ENCODE assay signal across 24 cellular contexts in the genomic region with DNA sequence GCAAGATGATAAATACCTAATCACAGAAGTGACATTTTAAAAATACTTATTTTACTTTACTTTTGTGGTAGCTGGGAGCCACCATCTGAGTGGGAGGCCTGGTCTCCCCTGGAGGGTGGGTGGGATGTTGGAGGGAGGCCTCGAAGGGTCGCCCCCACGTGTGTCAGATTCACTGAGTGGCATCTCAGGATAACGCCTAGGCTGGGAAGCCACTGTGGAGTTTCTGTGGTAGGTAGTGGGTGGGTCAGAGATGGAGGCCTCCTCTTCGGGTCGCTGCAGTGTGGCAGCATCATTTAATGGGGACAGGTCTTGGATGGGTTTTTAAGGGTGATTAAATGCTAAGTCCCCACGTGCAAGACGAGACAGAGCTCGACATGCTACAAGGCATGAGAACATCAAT.
"Had no signal": no experiment of that assay in that cellular context is flagged by ENCODE, and none has a peak within 500 bp of the region (broad histone marks: within the 10 kb centered on the region; RNA-seq: fewer than 3 reads in every experiment).

No MANE protein-coding gene starts in this region.

- H3K4me3 Mint-ChIP-seq: activated naive CD8-positive, alpha-beta T cell; activated T-helper 1 cell treated with anti-CD3 and anti-CD28 coated beads, Interleukin-12 subunit alpha, Interleukin-12 subunit beta, Interleukin-2, Interleukin-4 antibody, amounts not matched to agents 30 ng/mL and 10 ng/mL and 1 ng/mL, durations not matched to agents 14 hours and 24 hours and 36 hours; brain; nephron progenitor cell had no signal

- H3K9me3 ChIP-seq: ascending aorta, mucosa of descending colon, ovary, right lobe of liver, testis, transverse colon had no signal

- H3K4me1 Mint-ChIP-seq: brain, nephron progenitor cell had no signal

- H3K27ac Mint-ChIP-seq: activated naive CD8-positive, alpha-beta T cell; activated T-helper 1 cell treated with anti-CD3 and anti-CD28 coated beads, Interleukin-12 subunit alpha, Interleukin-12 subunit beta, Interleukin-2, Interleukin-4 antibody, amounts not matched to agents 30 ng/mL and 10 ng/mL and 1 ng/mL, durations not matched to agents 14 hours and 24 hours and 36 hours; brain; nephron progenitor cell; progenitor cell of endocrine pancreas had no signal

- H3K27me3 Mint-ChIP-seq: activated naive CD8-positive, alpha-beta T cell; progenitor cell of endocrine pancreas had no signal

- H3K4me1 ChIP-seq: ascending aorta, right lobe of liver, testis, transverse colon had no signal

- H3K4me3 ChIP-seq: ascending aorta, cardiac muscle cell, coronary artery, dorsolateral prefrontal cortex, mucosa of descending colon, ovary, right lobe of liver, SK-N-MC, testis, transverse colon had no signal

- ATAC-seq: left ventricle myocardium superior, mucosa of descending colon had no signal

- H3K36me3 Mint-ChIP-seq: brain had no signal

- H3K9me3 Mint-ChIP-seq: activated T-helper 1 cell treated with anti-CD3 and anti-CD28 coated beads, Interleukin-12 subunit alpha, Interleukin-12 subunit beta, Interleukin-2, Interleukin-4 antibody, amounts not matched to agents 30 ng/mL and 10 ng/mL and 1 ng/mL, durations not matched to agents 14 hours and 24 hours and 36 hours; nephron progenitor cell had no signal

- H3K27ac ChIP-seq: ascending aorta, cardiac muscle cell, coronary artery, dorsolateral prefrontal cortex, ovary, right lobe of liver, SK-N-MC, testis, transverse colon, VCaP had no signal

- H3K36me3 ChIP-seq: ascending aorta, cardiac muscle cell, ovary, right lobe of liver, transverse colon had no signal

- DNase-seq: activated gamma-delta T cell; activated T-cell treated with anti-CD3 and anti-CD28 coated beads, Interleukin-2, amount 50 U/mL, for 1 hour; cerebellar nuclear complex; dorsolateral prefrontal cortex; effector memory CD4-positive, alpha-beta T cell; islet precursor cell; left ventricle myocardium superior; mucosa of descending colon; nephron progenitor cell; ovary; right lobe of liver; stimulated activated CD4-positive, alpha-beta T cell treated with anti-CD3 and anti-CD28 coated beads, Interleukin-4, amount 100 ng/mL, for 24 hours; stimulated activated naive CD4-positive, alpha-beta T cell; testis; transverse colon had no signal

- H3K27me3 ChIP-seq: ascending aorta, cardiac muscle cell, dorsolateral prefrontal cortex, ovary, right lobe of liver, testis, transverse colon had no signal
